ENCODE assay signal across 8 cellular contexts in genomic region chr2:128304715-128305554, GRCh38. TPM values are rescaled to one million over a fixed set of nuclear protein-coding genes. Genes with fewer than 3 reads are reported as not detected.
DNase-seq lines count a peak whose midpoint lies in the region; ATAC-seq, FAIRE-seq and TF ChIP-seq lines count a peak whose summit lies in the region.

No MANE protein-coding gene starts in this region.

- 0 out of 2 replicates have a peak overlapping the region, but pooled peaks have one; percentile 50 for H2BK12ac ChIP-seq in H1 (ENCODE audit: low read depth, low read length)

- H3K4me3 Mint-ChIP-seq in natural killer cell treated with Interleukin-12 subunit alpha and Interleukin-12 subunit beta and Interleukin-15 and Interleukin-18, amount 100 ng/mL, for 72 hours: no peak overlapping the region

- CTCF ChIA-PET in H1 (lab: Charles Lee; ENCODE audit: partially characterized antibody): interaction anchor here (0.6 to 3.2 kb wide), 16 partner anchors 10 to 334 kb away, joined by 3 to 17 read pairs (median 4); no protein-coding TSS in a partner anchor

- H4K5ac ChIP-seq in H1 (ENCODE audit: insufficient read length, low read depth, low read length): no peak overlapping the region

- WGBS in H1 (ENCODE audit: extremely low coverage in 1 of 2, insufficient coverage in 1 of 2, insufficient read length in 1 of 2, insufficient replicate concordance in 2 of 2, low coverage in 1 of 2, low lambda C conversion rate in 2 of 2, missing lambda C conversion rate in 1 of 2), 2 experiments: 64% methylated on average over 11 of the region's 11 CpGs; no CpG with 5 or more reads in 1 of the 2 experiments

- H3K4me2 ChIP-seq in H1 (ENCODE audit: insufficient read depth in 1 of 2, low read depth in 2 of 2, low read length in 2 of 2): peak overlapping the region; percentile 41 to 50; a peak in 3 of 4 replicates

- TF ChIP-seq CTCF in H1 (IDR thresholded peaks at IDR 0.05; ENCODE audit: control extremely low read depth in 1 of 3, insufficient read depth in 1 of 3, low read depth in 1 of 3, low read length in 3 of 3) (no peak), mucosa of descending colon (IDR thresholded peaks at IDR 0.05) (no peak)

- TF ChIP-seq POLR2A in H1 (IDR thresholded peaks at IDR 0.05; ENCODE audit: control extremely low read depth in 1 of 2, low read depth in 2 of 2, low read length in 2 of 2): no peak

- TF ChIP-seq RAD21 in H1 (IDR thresholded peaks at IDR 0.05 in 1 of 2, conservative IDR thresholded peaks at IDR 0.05 in 1 of 2; ENCODE audit: low read depth in 2 of 2, low read length in 2 of 2): no peak

- H4K91ac ChIP-seq in H1 (replicated peaks; ENCODE audit: insufficient read length, low read length): no peak overlapping the region

- intact Hi-C loops in mucosa of descending colon (cut with DNase I, micrococcal nuclease): no loop called here

- ATAC-seq in mucosa of descending colon (peak; percentile 7), HG02852 (IDR thresholded peaks at IDR 0.05; ENCODE audit: unreplicated experiment) (no peak), HG03025 (IDR thresholded peaks at IDR 0.05; ENCODE audit: low FRiP score, unreplicated experiment) (no peak)
- ATAC-seq in natural killer cell treated with Interleukin-12 subunit alpha and Interleukin-12 subunit beta and Interleukin-15 and Interleukin-18, amount 100 ng/mL, for 72 hours: no peak

- H3K9me3 ChIP-seq in H1 (ENCODE audit: insufficient read depth in 2 of 2, low read depth in 1 of 2, low read length in 1 of 2) (no peaks in the 10 kb centered on the region), mucosa of descending colon (no peaks in the 10 kb centered on the region)

- H3K18ac ChIP-seq in H1 (ENCODE audit: extremely low read depth, low read length): peak overlapping the region; percentile 52

- H4K8ac ChIP-seq in H1 (ENCODE audit: extremely low read depth, insufficient read depth, low read length): no peak overlapping the region

- no peak overlapping the region for H3K56ac ChIP-seq in H1 (replicated peaks; ENCODE audit: insufficient read length, low read depth, low read length)

- peaks cover 0 to 43% (median 25%) of the 10 kb centered on the region in 4 experiments; a peak in 6 of 7 replicates for H3K4me1 ChIP-seq in H1 (replicated peaks in 1 of 4; ENCODE audit: control insufficient read depth in 3 of 4, insufficient read depth in 4 of 4, low read length in 3 of 4)
- H3K4me1 ChIP-seq in mucosa of descending colon (ENCODE audit: low read depth): peaks cover 26% of the 10 kb centered on the region

- peaks cover 66% of the 10 kb centered on the region for H3K79me1 ChIP-seq in H1 (ENCODE audit: low read depth, low read length)

- H3K4ac ChIP-seq in H1 (replicated peaks; ENCODE audit: insufficient read length, low read depth, low read length): no peak overlapping the region

- peak overlapping the region; percentile 27 for H2BK5ac ChIP-seq in H1 (ENCODE audit: low read depth, low read length)

- peaks cover 0 to 3% (median 0%) of the 10 kb centered on the region in 4 experiments; a peak in 2 of 8 replicates for H3K36me3 ChIP-seq in H1 (ENCODE audit: control insufficient read depth in 2 of 4, insufficient read depth in 4 of 4, low read length in 3 of 4)
- H3K36me3 ChIP-seq in mucosa of descending colon (ENCODE audit: low read depth): no peaks in the 10 kb centered on the region

- H3K27ac ChIP-seq in H1 (ENCODE audit: low read depth, low read length): no peak overlapping the region

- no peak overlapping the region for H2AFZ ChIP-seq in H1 (ENCODE audit: low read length)

- H3K23ac ChIP-seq in H1 (ENCODE audit: insufficient read length): no peak overlapping the region

- DNase-seq in HCEC 1CT (peak; percentile 79), NCI-H526 (lab: John Stamatoyannopoulos, UW) (peak; percentile 48 to 64), H1 (ENCODE audit: low read depth in 1 of 2, low spot score in 2 of 2) (no peak), mucosa of descending colon (peak; percentile 32 to 65 (median 48)), middle frontal gyrus (ENCODE audit: extremely low spot score, low spot score) (no peak)
- DNase-seq in natural killer cell treated with Interleukin-12 subunit alpha and Interleukin-12 subunit beta and Interleukin-15 and Interleukin-18, amount 100 ng/mL, for 72 hours (ENCODE audit: low spot score): no peak

- peak overlapping the region; percentile 85; the same call in 1 of the 2 replicates for H2AK5ac ChIP-seq in H1 (ENCODE audit: low read depth, low read length)

- peaks cover 41 to 100% of the 10 kb centered on the region in 2 experiments for H3K79me2 ChIP-seq in H1 (ENCODE audit: control insufficient read depth in 1 of 2, insufficient read depth in 2 of 2, low read length in 2 of 2)

- H3K27ac Mint-ChIP-seq in natural killer cell treated with Interleukin-12 subunit alpha and Interleukin-12 subunit beta and Interleukin-15 and Interleukin-18, amount 100 ng/mL, for 72 hours: no peak overlapping the region

- no peaks in the 10 kb centered on the region for H3K9me3 Mint-ChIP-seq in natural killer cell treated with Interleukin-12 subunit alpha and Interleukin-12 subunit beta and Interleukin-15 and Interleukin-18, amount 100 ng/mL, for 72 hours

- H4K20me1 ChIP-seq in H1 (replicated peaks in 1 of 2; ENCODE audit: control insufficient read depth in 1 of 2, insufficient read depth in 2 of 2, low read length in 2 of 2): peaks cover 71 to 83% of the 10 kb centered on the region in 2 experiments

- peaks cover 14 to 27% of the 10 kb centered on the region in 2 donors for H3K4me1 Mint-ChIP-seq in natural killer cell treated with Interleukin-12 subunit alpha and Interleukin-12 subunit beta and Interleukin-15 and Interleukin-18, amount 100 ng/mL, for 72 hours (ENCODE audit: low read depth in 2 of 2)

- H2BK120ac ChIP-seq in H1 (replicated peaks; ENCODE audit: low read depth, low read length): no peak overlapping the region

- no peaks in the 10 kb centered on the region for H3K27me3 Mint-ChIP-seq in natural killer cell treated with Interleukin-12 subunit alpha and Interleukin-12 subunit beta and Interleukin-15 and Interleukin-18, amount 100 ng/mL, for 72 hours

- H3K36me3 Mint-ChIP-seq in natural killer cell treated with Interleukin-12 subunit alpha and Interleukin-12 subunit beta and Interleukin-15 and Interleukin-18, amount 100 ng/mL, for 72 hours: no peaks in the 10 kb centered on the region

- H2BK20ac ChIP-seq in H1 (ENCODE audit: low read length): no peak overlapping the region

- H3K23me2 ChIP-seq in H1 (ENCODE audit: low read depth, low read length): no peaks in the 10 kb centered on the region

- POLR2A ChIA-PET in H1 (lab: Charles Lee; ENCODE audit: partially characterized antibody): interaction anchor here (1.0 kb wide), 1 partner anchor 16 kb away, joined by 4 read pairs; no protein-coding TSS in a partner anchor

- H3K14ac ChIP-seq in H1 (ENCODE audit: insufficient read length): no peak overlapping the region

- H2BK15ac ChIP-seq in H1 (ENCODE audit: low read length): no peak overlapping the region

- H3K4me3 ChIP-seq in H1 (ENCODE audit: extremely low read depth in 1 of 4, insufficient read depth in 2 of 4, low read depth in 3 of 4, low read length in 4 of 4) (peak overlapping the region in 1 of 4 experiments; percentile 3; a peak in 1 of 8 replicates), mucosa of descending colon (no peak overlapping the region)

- peak in 1 of 2 experiments; percentile 86; a peak in 1 of 3 replicates for TF ChIP-seq EP300 in H1 (IDR thresholded peaks at IDR 0.05; ENCODE audit: borderline replicate concordance in 1 of 2, low read depth in 2 of 2, low read length in 2 of 2)

- H3K27me3 ChIP-seq in H1 (replicated peaks in 1 of 4; ENCODE audit: control insufficient read depth in 3 of 4, extremely low read depth in 1 of 4, insufficient read depth in 3 of 4, low read length in 3 of 4): no peaks in the 10 kb centered on the region

- FAIRE-seq in H1 (lab: Jason Lieb, UNC): no peak

- H3K9ac ChIP-seq in H1 (replicated peaks in 1 of 4; ENCODE audit: extremely low read depth in 1 of 4, low read depth in 3 of 4, low read length in 3 of 4): 0 out of 7 replicates have a peak overlapping the region, but pooled peaks of 1 of the 4 experiments have one; percentile 1

TF ChIP-seq in H1, 55 proteins besides CTCF, POLR2A, EP300 and RAD21:
- TF ChIP-seq JUN (IDR thresholded peaks at IDR 0.05; ENCODE audit: low read depth, low read length) (no peak), HDAC6 (IDR thresholded peaks at IDR 0.05; ENCODE audit: low read depth, low read length) (no peak), ZNF274 (IDR thresholded peaks at IDR 0.05; ENCODE audit: borderline replicate concordance, extremely low read depth, low read length) (no peak), TAF1 (IDR thresholded peaks at IDR 0.05; ENCODE audit: low read depth, low read length) (no peak), JUND (IDR thresholded peaks at IDR 0.05; ENCODE audit: low read length) (0 out of 2 replicates have a peak, but pooled peaks have one; percentile 5), RFX5 (IDR thresholded peaks at IDR 0.05; ENCODE audit: borderline replicate concordance, low read depth, low read length) (no peak)

RNA-seq across cellular contexts. Expression of gene HS6ST1, which starts 13.7 kb away (rescaled TPM):
- 72.8 and 74.6 TPM in 2 replicates for total RNA-seq in H1 (2021; fragmentation: NEBNext Ultra II Directional; extraction: Animal tissue kit (Norgen Biotek cat#: 25700))
- polyA plus RNA-seq in H1 (2011; rRNA removed): 37.4 and 61.3 TPM in 2 replicates
- polyA plus RNA-seq in H1 (2011; cell fraction: cytosol; rRNA removed): 37.9 TPM
- polyA plus RNA-seq in H1 (2011; cell fraction: nucleus; rRNA removed): 51.0 TPM
- 44.2 to 60.1 TPM (median 56.3 TPM) in 4 replicates for polyA plus RNA-seq in H1 (2012, experiment 1 of 2)
- polyA plus RNA-seq in H1 (2012, experiment 2 of 2): 57.3 TPM
- 41.0 TPM for polyA plus RNA-seq in H1 (2013, experiment 1 of 2)
- 45.1 TPM for polyA plus RNA-seq in H1 (2013, experiment 2 of 2)
- 26.9 and 34.9 TPM in 2 replicates for polyA minus RNA-seq in H1 (2011; rRNA and poly(A)+ RNA removed)
- polyA minus RNA-seq in H1 (2011; cell fraction: cytosol; rRNA and poly(A)+ RNA removed): 49.1 TPM
- polyA minus RNA-seq in H1 (2011; cell fraction: nucleus; rRNA and poly(A)+ RNA removed): 74.6 TPM
- 10 to 100 TPM; 30.8 to 39.6 (median 32.2) TPM for total RNA-seq in mucosa of descending colon
- total RNA-seq in natural killer cell treated with Interleukin-12 subunit alpha and Interleukin-12 subunit beta and Interleukin-15 and Interleukin-18, amount 100 ng/mL, for 72 hours: 10 to 100 TPM; 17.5 to 25.5 TPM

Comparison
In these comparisons a context has a peak if more than half of its experiments do, and no peak if none do; other contexts are left out.
1. DNase-seq: peak in HCEC 1CT (single experiment), NCI-H526 (2 of 2) and mucosa of descending colon (3 of 3); none in H1 (0 of 2), natural killer cell treated with Interleukin-12 subunit alpha and Interleukin-12 subunit beta and Interleukin-15 and Interleukin-18, amount 100 ng/mL, for 72 hours (single experiment) and middle frontal gyrus (single experiment).